ENCODE assay signal across 33 cellular contexts in genomic region chr3:65322910-65323309, GRCh38.
"Had no signal": no experiment of that assay in that cellular context is flagged by ENCODE, and none has a peak within 500 bp of the region (broad histone marks: within the 10 kb centered on the region; RNA-seq: fewer than 3 reads in every experiment).

No MANE protein-coding gene starts in this region.

- H3K27ac ChIP-seq: KMS-11 had no signal

- H3K4me3 ChIP-seq: MG63 had no signal

- DNase-seq: Karpas-422, Kasumi-1, KG1, MG63, MM.1S, MV-4-11, NCI-H1048, NCI-H1092, NCI-H1092 treated with DMSO at 0.1 percent for 48 hours, NCI-H1105, NCI-H1105 treated with DMSO at 0.1 percent for 48 hours, NCI-H1417, NCI-H1417 treated with DMSO at 0.1 percent for 48 hours, NCI-H1436, NCI-H1436 treated with DMSO at 0.1 percent for 48 hours, NCI-H146, NCI-H1694, NCI-H1694 treated with DMSO at 0.1 percent for 48 hours, NCI-H187, NCI-H187 treated with DMSO at 0.1 percent for 48 hours, NCI-H1930, NCI-H2029, NCI-H2029 treated with DMSO at 0.1 percent for 48 hours, NCI-H2081, NCI-H2081 treated with DMSO at 0.1 percent for 48 hours, NCI-H2107, NCI-H2171, NCI-H2227 treated with DMSO at 0.1 percent for 48 hours, NCI-H226, NCI-H345, NCI-H446, NCI-H446 treated with DMSO at 0.1 percent for 48 hours had no signal

- H3K4me2 ChIP-seq: KMS-11 had no signal

- H3K36me3 ChIP-seq: MG63 had no signal

- H3K9me3 ChIP-seq: MG63 had no signal

- H3K27me3 ChIP-seq: MG63 had no signal

- H3K9ac ChIP-seq: KMS-11 had no signal
